Comparison of ENCODE assay signal across 11 cellular contexts in the genomic region with DNA sequence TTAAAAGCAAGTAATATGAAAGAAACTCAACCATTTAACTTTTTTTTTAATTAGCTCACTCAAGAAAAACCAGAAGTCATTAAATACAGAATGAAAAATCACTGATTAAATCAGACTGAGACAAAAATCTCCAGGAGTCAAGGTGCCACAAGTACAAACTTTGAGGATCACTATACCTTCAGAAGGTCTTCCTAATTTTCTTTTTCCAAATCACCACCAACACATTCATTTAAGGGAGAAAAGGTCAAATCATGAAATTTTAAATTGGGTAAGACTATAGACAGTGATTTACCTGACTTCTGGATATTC. TPM values are rescaled to one million over a fixed set of nuclear protein-coding genes. Genes with fewer than 3 reads are reported as not detected.
DNase-seq lines count a peak whose midpoint lies in the region; ATAC-seq and TF ChIP-seq lines count a peak whose summit lies in the region.
"Had no signal": no experiment of that assay in that cellular context is flagged by ENCODE, and none has a peak within 500 bp of the region (broad histone marks: within the 10 kb centered on the region; RNA-seq: fewer than 3 reads in every experiment).

No MANE protein-coding gene starts in this region.

- DNase-seq in MCF 10A (ENCODE audit: unreplicated experiment) (peak; percentile 1), mammary epithelial cell (no peak), RWPE2 (ENCODE audit: low spot score) (no peak), left lung (no peak), tibial artery (no peak), NCI-H446 treated with DMSO at 0.1 percent for 48 hours (lab: John Stamatoyannopoulos, UW) (no peak), NCI-H2081 treated with DMSO at 0.1 percent for 48 hours (lab: John Stamatoyannopoulos, UW) (no peak), NCI-H526 treated with DMSO at 0.1 percent for 48 hours (lab: John Stamatoyannopoulos, UW) (no peak)

- peaks cover 83% of the 10 kb centered on the region for H3K79me2 ChIP-seq in mammary epithelial cell (ENCODE audit: insufficient read depth, low read length)

- H3K27ac ChIP-seq in mammary epithelial cell (ENCODE audit: insufficient read depth, low read depth, low read length) (no peak overlapping the region), RWPE2 (ENCODE audit: poor library complexity, severe bottlenecking) (no peak overlapping the region), left lung (peak overlapping the region; percentile 26 to 38), tibial artery (peak overlapping the region; percentile 34 to 57)
- H3K27ac ChIP-seq: hepatocyte had no signal

- peak overlapping the region; percentile 39 for H3K27ac Mint-ChIP-seq in MCF 10A (ENCODE audit: low read depth, unreplicated experiment)
- H3K27ac Mint-ChIP-seq: activated naive CD4-positive, alpha-beta T cell treated with anti-CD3 and anti-CD28 coated beads for 36 hours; neural progenitor cell had no signal

- intact Hi-C loops in MCF 10A (cut with micrococcal nuclease) (loop anchor here (1.0 to 2.0 kb wide), 2 partner anchors 123 to 1130 kb away; no protein-coding TSS in a partner anchor), mammary epithelial cell (cut with micrococcal nuclease) (loop anchor here (1.0 to 10.0 kb wide), 3 partner anchors 123 to 708 kb away; no protein-coding TSS in a partner anchor), left lung (cut with DNase I) (loop anchor here in 1 of 2 donors (10.0 kb wide), 1 partner anchor 118 kb away; no protein-coding TSS in a partner anchor), tibial artery (cut with DNase I; ENCODE audit: low total_unique reads) (loop anchor here (5.0 kb wide), 1 partner anchor 106 kb away; no protein-coding TSS in a partner anchor)

- H3K4me3 ChIP-seq in mammary epithelial cell (replicated peaks in 1 of 3; ENCODE audit: insufficient read depth in 1 of 3, low read depth in 2 of 3, low read length in 3 of 3): no peak overlapping the region
- H3K4me3 ChIP-seq in RWPE2 (ENCODE audit: severe bottlenecking): no peak overlapping the region
- no peak overlapping the region for H3K4me3 ChIP-seq in left lung
- no peak overlapping the region for H3K4me3 ChIP-seq in tibial artery
- H3K4me3 ChIP-seq: hepatocyte, neural progenitor cell had no signal

- CTCF ChIA-PET in MCF 10A (lab: Yijun Ruan, JAX): interaction anchor here (0.6 to 5.7 kb wide), 33 partner anchors 9 to 1975 kb away, joined by 3 to 64 read pairs (median 4); a partner anchor contains a TSS
- CTCF ChIA-PET in mammary epithelial cell (lab: Charles Lee; ENCODE audit: low non-redundant PET): interaction anchor here (0.6 to 0.8 kb wide), 2 partner anchors 43 to 103 kb away, joined by 5 read pairs; no protein-coding TSS in a partner anchor

- H3K4me3 Mint-ChIP-seq in MCF 10A (ENCODE audit: unreplicated experiment): no peak overlapping the region
- H3K4me3 Mint-ChIP-seq: activated naive CD4-positive, alpha-beta T cell treated with anti-CD3 and anti-CD28 coated beads for 36 hours; neural progenitor cell had no signal

- H3K9me3 Mint-ChIP-seq in MCF 10A (ENCODE audit: unreplicated experiment): no peaks in the 10 kb centered on the region
- H3K9me3 Mint-ChIP-seq: activated naive CD4-positive, alpha-beta T cell treated with anti-CD3 and anti-CD28 coated beads for 36 hours; neural progenitor cell had no signal

- H2AFZ ChIP-seq in mammary epithelial cell (ENCODE audit: low read depth, low read length): no peak overlapping the region
- H2AFZ ChIP-seq: hepatocyte, neural progenitor cell had no signal

- no peak for TF ChIP-seq CTCF in MCF 10A (IDR thresholded peaks at IDR 0.05; ENCODE audit: unreplicated experiment)
- TF ChIP-seq CTCF in mammary epithelial cell (conservative IDR thresholded peaks at IDR 0.05 in 1 of 2, IDR thresholded peaks at IDR 0.05 in 1 of 2; ENCODE audit: extremely low read depth in 1 of 2, insufficient read depth in 1 of 2, low read depth in 1 of 2, low read length in 2 of 2): no peak
- peak; percentile 45 for TF ChIP-seq CTCF in RWPE2 (IDR thresholded peaks at IDR 0.05; ENCODE audit: poor library complexity, severe bottlenecking)
- TF ChIP-seq CTCF in left lung (IDR thresholded peaks at IDR 0.05): no peak
- TF ChIP-seq CTCF in tibial artery (IDR thresholded peaks at IDR 0.05): no peak

- peaks cover 31% of the 10 kb centered on the region for H3K4me1 Mint-ChIP-seq in MCF 10A (ENCODE audit: insufficient read depth, unreplicated experiment)

- H3K27me3 Mint-ChIP-seq in MCF 10A (ENCODE audit: insufficient read depth, unreplicated experiment): no peaks in the 10 kb centered on the region

- POLR2A ChIA-PET in MCF 10A (lab: Yijun Ruan, JAX): interaction anchor here (0.6 to 2.5 kb wide), 9 partner anchors 20 to 1881 kb away, joined by 3 to 24 read pairs (median 4); a partner anchor contains a TSS

- peaks cover 5% of the 10 kb centered on the region for H4K20me1 ChIP-seq in mammary epithelial cell (ENCODE audit: insufficient read depth, low read length)

- BruUV-seq in MCF 10A (replicated peaks; lab: Mats Ljungman, UMichigan) (no TSS peak), mammary epithelial cell (replicated peaks; lab: Mats Ljungman, UMichigan) (no TSS peak)

- H3K27me3 ChIP-seq in mammary epithelial cell (ENCODE audit: insufficient read depth, low read length) (no peaks in the 10 kb centered on the region), RWPE2 (ENCODE audit: insufficient read depth, poor library complexity, severe bottlenecking) (no peaks in the 10 kb centered on the region), left lung (no peaks in the 10 kb centered on the region), tibial artery (no peaks in the 10 kb centered on the region)
- H3K27me3 ChIP-seq: hepatocyte, neural progenitor cell had no signal

- H3K4me1 ChIP-seq in mammary epithelial cell (ENCODE audit: insufficient read depth, low read length) (peaks cover 22% of the 10 kb centered on the region), RWPE2 (ENCODE audit: insufficient read depth, poor library complexity, severe bottlenecking) (peaks cover 23% of the 10 kb centered on the region), left lung (peaks cover 0 to 36% of the 10 kb centered on the region in 2 donors), tibial artery (peaks cover 0 to 56% (median 25%) of the 10 kb centered on the region in 4 donors)

- H3K4me2 ChIP-seq in mammary epithelial cell (ENCODE audit: insufficient read depth, low read depth, low read length): no peak overlapping the region
- H3K4me2 ChIP-seq: hepatocyte, neural progenitor cell had no signal

- no peaks in the 10 kb centered on the region for H3K9me3 ChIP-seq in mammary epithelial cell (replicated peaks; ENCODE audit: insufficient read depth, low read length)
- H3K9me3 ChIP-seq in RWPE2 (ENCODE audit: severe bottlenecking): no peaks in the 10 kb centered on the region
- no peaks in the 10 kb centered on the region for H3K9me3 ChIP-seq in left lung
- H3K9me3 ChIP-seq in tibial artery: no peaks in the 10 kb centered on the region

- no peak overlapping the region for H3K9ac ChIP-seq in mammary epithelial cell (ENCODE audit: insufficient read depth, low read length)
- H3K9ac ChIP-seq: neural progenitor cell had no signal

- ATAC-seq in RWPE2 (ENCODE audit: low read depth): no peak
- no peak for ATAC-seq in left lung

- H3K36me3 ChIP-seq in mammary epithelial cell (ENCODE audit: insufficient read depth, low read length): peaks cover 46% of the 10 kb centered on the region
- peaks cover 80% of the 10 kb centered on the region for H3K36me3 ChIP-seq in RWPE2 (ENCODE audit: low read depth)
- H3K36me3 ChIP-seq in left lung: peaks cover 0 to 70% of the 10 kb centered on the region in 2 donors
- peaks cover 34 to 54% (median 39%) of the 10 kb centered on the region in 3 donors for H3K36me3 ChIP-seq in tibial artery
- H3K36me3 ChIP-seq: neural progenitor cell had no signal

- dilution Hi-C loops in mammary epithelial cell (cut with HindIII; ENCODE audit: low sequenced_read_pairs): no loop called here

- in situ Hi-C loops in mammary epithelial cell (cut with MboI; ENCODE audit: low sequenced_read_pairs in 2 of 2): loop anchor here in 1 of 2 donors (5.0 kb wide), 1 partner anchor 121 kb away; no protein-coding TSS in a partner anchor

- H3K36me3 Mint-ChIP-seq in MCF 10A (ENCODE audit: insufficient read depth, unreplicated experiment): peaks cover 78% of the 10 kb centered on the region

RNA-seq across cellular contexts. Expression of a gene that starts 32.3 kb away (rescaled TPM):
- total RNA-seq in MCF 10A (2022): 93.1 and 124 TPM in 2 replicates
- total RNA-seq in mammary epithelial cell: 100 to 1,000 TPM in 1 of 2 donors, 10 to 100 TPM in 1; 33.5 to 125 TPM
- 43.8 TPM for polyA plus RNA-seq in mammary epithelial cell
- polyA minus RNA-seq in mammary epithelial cell: 69.6 TPM
- total RNA-seq in left lung: 10 to 100 TPM; 51.1 to 59.0 TPM

Comparison
In these comparisons a context has a peak if more than half of its experiments do, and no peak if none do; other contexts are left out.
1. H3K27ac ChIP-seq: peak in left lung (2 of 2) and tibial artery (2 of 2); none in mammary epithelial cell (single experiment) and RWPE2 (single experiment).